ENCODE assay signal across 9 cellular contexts in genomic region chr1:216183007-216183406, GRCh38.
DNase-seq lines count a peak whose midpoint lies in the region; ATAC-seq and TF ChIP-seq lines count a peak whose summit lies in the region.
"Had no signal": no experiment of that assay in that cellular context is flagged by ENCODE, and none has a peak within 500 bp of the region (broad histone marks: within the 10 kb centered on the region; RNA-seq: fewer than 3 reads in every experiment).

No MANE protein-coding gene starts in this region.

- H3K27ac ChIP-seq in upper lobe of left lung, result no peak overlapping the region

- WGBS in upper lobe of left lung, 2 donors, result 17 to 23% methylated on average over 4 of the region's 4 CpGs

- no peaks in the 10 kb centered on the region for H3K9me3 ChIP-seq in upper lobe of left lung

- TF ChIP-seq POLR2A in upper lobe of left lung (IDR thresholded peaks at IDR 0.05), result no peak

- DNase-seq in H4 (ENCODE audit: low spot score) (peak; percentile 42), NCI-H446 treated with DMSO at 0.1 percent for 48 hours (lab: John Stamatoyannopoulos, UW) (peak; percentile 88), epithelial cell of proximal tubule (ENCODE audit: low read depth) (peak; percentile 29), retina (peak; percentile 34), upper lobe of left lung (no peak), NCI-H526 treated with DMSO at 0.1 percent for 48 hours (lab: John Stamatoyannopoulos, UW) (no peak)
- DNase-seq in activated naive CD4-positive, alpha-beta T cell (lab: John Stamatoyannopoulos, UW), result no peak
- DNase-seq: effector CD8-positive, alpha-beta T cell had no signal

- H3K4me3 ChIP-seq in epithelial cell of proximal tubule (ENCODE audit: low read depth, low read length) (no peak overlapping the region), upper lobe of left lung (no peak overlapping the region)

- TF ChIP-seq CTCF in epithelial cell of proximal tubule (conservative IDR thresholded peaks at IDR 0.05; ENCODE audit: low read depth, low read length), result no peak
- TF ChIP-seq CTCF in upper lobe of left lung (IDR thresholded peaks at IDR 0.05), result no peak

- no peak for TF ChIP-seq EP300 in upper lobe of left lung (IDR thresholded peaks at IDR 0.05)

- ATAC-seq in upper lobe of left lung (ENCODE audit: low FRiP score in 2 of 2), result no peak
- ATAC-seq: activated T-helper 17 cell treated with anti-CD3 and anti-CD28 coated beads, Interleukin-2, amount 50 U/mL, for 72 hours had no signal

- no peaks in the 10 kb centered on the region for H3K36me3 ChIP-seq in upper lobe of left lung

- no peaks in the 10 kb centered on the region for H3K27me3 ChIP-seq in upper lobe of left lung

- no peaks in the 10 kb centered on the region for H3K4me1 ChIP-seq in upper lobe of left lung

Comparison
In these comparisons a context has a peak if more than half of its experiments do, and no peak if none do; other contexts are left out.
1. DNase-seq: peak in H4 (single experiment), NCI-H446 treated with DMSO at 0.1 percent for 48 hours (single experiment), epithelial cell of proximal tubule (single experiment) and retina (single experiment); none in activated naive CD4-positive, alpha-beta T cell (0 of 4), upper lobe of left lung (0 of 2) and NCI-H526 treated with DMSO at 0.1 percent for 48 hours (single experiment).